In genomic region chr10:132627736-132628512, GRCh38 we compare ENCODE assay signal across 8 cellular contexts.
DNase-seq lines count a peak whose midpoint lies in the region; TF ChIP-seq lines count a peak whose summit lies in the region.

No MANE protein-coding gene starts in this region.

- TF ChIP-seq POLR2A in spleen (IDR thresholded peaks at IDR 0.05) = no peak

- H3K27ac ChIP-seq in hepatocyte = peak overlapping the region; percentile 83
- H3K27ac ChIP-seq in spleen = peak overlapping the region; percentile 48 to 76 (median 69)

- H3K9me3 ChIP-seq in hepatocyte (ENCODE audit: low read depth) (no peaks in the 10 kb centered on the region), spleen (no peaks in the 10 kb centered on the region)

- peak overlapping the region; percentile 62 for H3K4me2 ChIP-seq in hepatocyte

- DNase-seq in GM19238 (ENCODE audit: insufficient read length, low spot score) (peak; percentile 31), amniotic epithelial cell (ENCODE audit: low read depth) (peak; percentile 91), hepatocyte (ENCODE audit: low spot score) (peak; percentile 53), spleen (peak; percentile 81), NCI-H146 (lab: John Stamatoyannopoulos, UW) (no peak), GM10266 (ENCODE audit: extremely low spot score) (no peak), NCI-H1105 treated with DMSO at 0.1 percent for 48 hours (lab: John Stamatoyannopoulos, UW) (no peak)
- DNase-seq in stimulated activated CD8-positive, alpha-beta memory T cell treated with anti-CD3 and anti-CD28 coated beads, Interleukin-4, amount 100 ng/mL, for 48 hours = no peak

- H3K36me3 ChIP-seq in hepatocyte (replicated peaks; ENCODE audit: insufficient read depth, low read depth) = no peaks in the 10 kb centered on the region
- H3K36me3 ChIP-seq in spleen = no peaks in the 10 kb centered on the region

- H3K9me2 ChIP-seq in hepatocyte (replicated peaks; ENCODE audit: insufficient read depth) = no peaks in the 10 kb centered on the region

- H2AFZ ChIP-seq in hepatocyte = no peak overlapping the region

- 38% methylated on average over 28 of the region's 28 CpGs for WGBS in hepatocyte (ENCODE audit: low lambda C conversion rate, missing lambda C conversion rate)
- 36 to 50% (median 44%) methylated on average over 27 to 28 of the region's 28 CpGs for WGBS in spleen, 5 donors

- H3K27me3 ChIP-seq in hepatocyte = no peaks in the 10 kb centered on the region
- H3K27me3 ChIP-seq in spleen (replicated peaks in 1 of 7) = no peaks in the 10 kb centered on the region

- H4K20me1 ChIP-seq in hepatocyte (ENCODE audit: insufficient read depth, poor library complexity, severe bottlenecking) = no peaks in the 10 kb centered on the region

- peaks cover 23% of the 10 kb centered on the region for H3K79me2 ChIP-seq in hepatocyte

- H3K4me1 ChIP-seq in hepatocyte (ENCODE audit: insufficient read depth) (peaks cover 41% of the 10 kb centered on the region), spleen (peaks cover 32 to 91% (median 58%) of the 10 kb centered on the region in 6 donors)

- no peak for TF ChIP-seq CTCF in hepatocyte (IDR thresholded peaks at IDR 0.05; ENCODE audit: poor library complexity)
- TF ChIP-seq CTCF in spleen (IDR thresholded peaks at IDR 0.05 in 8 of 11, conservative IDR thresholded peaks at IDR 0.05 in 3 of 11) = no peak
- no peak for TF ChIP-seq CTCF in GM10266 (IDR thresholded peaks at IDR 0.05; ENCODE audit: control insufficient read depth, insufficient read depth, low read depth, missing control alignments)

- no peak overlapping the region for H3K4me3 ChIP-seq in hepatocyte
- H3K4me3 ChIP-seq in spleen = peak overlapping the region in 1 of 8 donors; percentile 19

- intact Hi-C loops in spleen (cut with DNase I; ENCODE audit: low total_unique reads) = no loop called here

Comparison
In these comparisons a context has a peak if more than half of its experiments do, and no peak if none do; other contexts are left out.
1. DNase-seq: peak in GM19238 (single experiment), amniotic epithelial cell (single experiment), hepatocyte (single experiment) and spleen (single experiment); none in NCI-H146 (single experiment), GM10266 (single experiment), stimulated activated CD8-positive, alpha-beta memory T cell treated with anti-CD3 and anti-CD28 coated beads, Interleukin-4, amount 100 ng/mL, for 48 hours (single experiment) and NCI-H1105 treated with DMSO at 0.1 percent for 48 hours (single experiment).